ENCODE assay signal across 1 cellular context in genomic region chr20:10466325-10466724, GRCh38.
TF ChIP-seq lines count a peak whose summit lies in the region.

No MANE protein-coding gene starts in this region.

TF ChIP-seq in WTC11, 78 proteins besides CTCF, POLR2A, EP300 and RAD21 (continued from another document):
- no peak for TF ChIP-seq E2F4 (CRISPR knock-in tag; IDR thresholded peaks at IDR 0.05; ENCODE audit: borderline replicate concordance, low read depth)
- no peak for TF ChIP-seq JAZF1 (CRISPR knock-in tag; IDR thresholded peaks at IDR 0.05)
- no peak for TF ChIP-seq ZNF423 (CRISPR knock-in tag; IDR thresholded peaks at IDR 0.05)
- TF ChIP-seq ZSCAN18 (CRISPR knock-in tag; IDR thresholded peaks at IDR 0.05): no peak
- TF ChIP-seq ZBTB21 (CRISPR knock-in tag; IDR thresholded peaks at IDR 0.05; ENCODE audit: borderline replicate concordance): no peak
- TF ChIP-seq USF1 (CRISPR knock-in tag; IDR thresholded peaks at IDR 0.05): no peak
TF ChIP-seq in WTC11: peak in this region for 0.
